Comparison of ENCODE assay signal across 28 cellular contexts in the genomic region with DNA sequence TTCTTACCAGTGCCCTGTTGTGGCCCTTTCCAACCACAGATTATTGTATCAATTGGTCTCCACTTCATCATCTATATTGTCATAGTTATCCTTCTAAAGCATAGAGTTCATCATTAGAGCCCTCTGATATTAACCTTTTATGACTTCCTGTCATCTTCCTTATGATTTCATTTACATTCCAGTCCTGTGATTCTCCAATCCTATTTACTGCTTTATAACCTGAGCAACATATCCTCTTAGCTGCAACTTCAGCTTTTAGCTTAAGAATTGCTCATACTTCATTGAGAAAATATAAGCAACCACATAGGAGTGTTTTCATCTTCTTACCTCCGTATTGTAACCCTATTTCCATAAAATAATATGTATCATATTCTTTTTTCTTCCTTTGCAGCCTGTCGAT.
"Had no signal": no experiment of that assay in that cellular context is flagged by ENCODE, and none has a peak within 500 bp of the region (broad histone marks: within the 10 kb centered on the region; RNA-seq: fewer than 3 reads in every experiment).

No MANE protein-coding gene starts in this region.

- H3K27me3 ChIP-seq: ascending aorta, breast epithelium, dorsolateral prefrontal cortex, esophagus muscularis mucosa, gastroesophageal sphincter, heart right ventricle, hepatocyte had no signal

- H3K4me3 ChIP-seq: ascending aorta, breast epithelium, coronary artery, dorsolateral prefrontal cortex, esophagus muscularis mucosa, gastroesophageal sphincter, heart right ventricle, hepatocyte had no signal

- H2AFZ ChIP-seq: hepatocyte had no signal

- H3K36me3 ChIP-seq: ascending aorta, breast epithelium, esophagus muscularis mucosa, gastroesophageal sphincter, heart right ventricle had no signal

- FAIRE-seq: endometrium, endothelial cell of umbilical vein had no signal

- ATAC-seq: activated CD4-positive, alpha-beta T cell treated with anti-CD3 and anti-CD28 coated beads for 36 hours; activated CD8-positive, alpha-beta memory T cell treated with anti-CD3 and anti-CD28 coated beads, Interleukin-2, amount 10 ng/mL, durations not matched to agents 7 days and 5 days; activated CD8-positive, alpha-beta T cell treated with anti-CD3 and anti-CD28 coated beads, Interleukin-2, amount 10 ng/mL, durations not matched to agents 7 days and 5 days; activated naive CD4-positive, alpha-beta T cell treated with anti-CD3 and anti-CD28 coated beads, Interleukin-2, amount 50 U/mL, for 72 hours; gastroesophageal sphincter; heart right ventricle had no signal

- H3K4me1 ChIP-seq: ascending aorta, breast epithelium, esophagus muscularis mucosa, gastroesophageal sphincter, heart right ventricle had no signal

- H3K4me2 ChIP-seq: hepatocyte had no signal

- H3K79me2 ChIP-seq: hepatocyte had no signal

- H3K27ac ChIP-seq: ascending aorta, breast epithelium, coronary artery, dorsolateral prefrontal cortex, esophagus muscularis mucosa, gastroesophageal sphincter, heart right ventricle, hepatocyte had no signal

- DNase-seq: activated CD4-positive, alpha-beta memory T cell treated with anti-CD3 and anti-CD28 coated beads for 36 hours; activated CD4-positive, alpha-beta T cell treated with anti-CD3 and anti-CD28 coated beads for 36 hours; activated CD4-positive, alpha-beta T cell treated with anti-CD3 and anti-CD28 coated beads, Interleukin-2, amount 10 ng/mL, durations not matched to agents 24 days and 14 days; activated CD4-positive, CD25-positive, alpha-beta regulatory T cell; activated CD4-positive, CD25-positive, alpha-beta regulatory T cell treated with anti-CD3 and anti-CD28 coated beads, Interleukin-2, amount 50 U/mL, for 72 hours; activated CD8-positive, alpha-beta memory T cell treated with anti-CD3 and anti-CD28 coated beads, Interleukin-2, amount 10 ng/mL, durations not matched to agents 7 days and 5 days; activated CD8-positive, alpha-beta memory T cell treated with anti-CD3 and anti-CD28 coated beads, Interleukin-2, amount 50 U/mL, for 4 hours; activated CD8-positive, alpha-beta T cell treated with anti-CD3 and anti-CD28 coated beads, Interleukin-2, amount 10 ng/mL, durations not matched to agents 7 days and 5 days; activated gamma-delta T cell; activated naive CD4-positive, alpha-beta T cell; activated naive CD4-positive, alpha-beta T cell treated with anti-CD3 and anti-CD28 coated beads, Interleukin-2, amount 10 ng/mL, durations not matched to agents 7 days and 5 days; activated naive CD8-positive, alpha-beta T cell treated with anti-CD3 and anti-CD28 coated beads, Interleukin-2, amount 10 ng/mL, durations not matched to agents 7 days and 5 days; activated T-cell treated with anti-CD3 and anti-CD28 coated beads, Interleukin-2, amount 50 U/mL, for 1 hour; activated T-cell treated with anti-CD3 and anti-CD28 coated beads, Interleukin-2, amount 50 U/mL, for 48 hours; dorsolateral prefrontal cortex; erythroblast; foreskin melanocyte; heart right ventricle; T-helper 2 cell had no signal
